In the genomic region with DNA sequence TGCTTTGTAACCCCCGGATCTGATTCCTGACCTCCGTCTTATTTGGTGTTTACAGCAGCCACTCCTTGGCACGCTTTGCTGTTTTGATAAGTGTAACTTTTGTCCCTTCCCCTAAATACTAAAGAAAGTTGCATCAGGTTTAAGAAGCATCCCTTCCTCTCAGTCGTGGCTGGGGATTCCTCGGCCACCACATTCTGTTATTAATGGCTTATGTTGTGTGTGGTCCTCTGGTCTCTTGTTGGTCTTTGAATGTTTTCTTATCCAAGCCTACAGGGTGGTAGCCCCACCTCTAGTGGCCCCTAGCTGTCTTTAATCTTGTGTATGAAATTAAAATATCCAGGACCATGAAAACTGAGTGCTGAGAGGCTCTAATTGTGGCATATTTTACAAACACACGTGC, we compare ENCODE assay signal across 1 cellular context.
TF ChIP-seq lines count a peak whose summit lies in the region.

No MANE protein-coding gene starts in this region.

TF ChIP-seq in GM23338, 12 proteins besides CTCF, POLR2A, EP300 and RAD21 (continued from another document):
- TF ChIP-seq, protein P1, sequence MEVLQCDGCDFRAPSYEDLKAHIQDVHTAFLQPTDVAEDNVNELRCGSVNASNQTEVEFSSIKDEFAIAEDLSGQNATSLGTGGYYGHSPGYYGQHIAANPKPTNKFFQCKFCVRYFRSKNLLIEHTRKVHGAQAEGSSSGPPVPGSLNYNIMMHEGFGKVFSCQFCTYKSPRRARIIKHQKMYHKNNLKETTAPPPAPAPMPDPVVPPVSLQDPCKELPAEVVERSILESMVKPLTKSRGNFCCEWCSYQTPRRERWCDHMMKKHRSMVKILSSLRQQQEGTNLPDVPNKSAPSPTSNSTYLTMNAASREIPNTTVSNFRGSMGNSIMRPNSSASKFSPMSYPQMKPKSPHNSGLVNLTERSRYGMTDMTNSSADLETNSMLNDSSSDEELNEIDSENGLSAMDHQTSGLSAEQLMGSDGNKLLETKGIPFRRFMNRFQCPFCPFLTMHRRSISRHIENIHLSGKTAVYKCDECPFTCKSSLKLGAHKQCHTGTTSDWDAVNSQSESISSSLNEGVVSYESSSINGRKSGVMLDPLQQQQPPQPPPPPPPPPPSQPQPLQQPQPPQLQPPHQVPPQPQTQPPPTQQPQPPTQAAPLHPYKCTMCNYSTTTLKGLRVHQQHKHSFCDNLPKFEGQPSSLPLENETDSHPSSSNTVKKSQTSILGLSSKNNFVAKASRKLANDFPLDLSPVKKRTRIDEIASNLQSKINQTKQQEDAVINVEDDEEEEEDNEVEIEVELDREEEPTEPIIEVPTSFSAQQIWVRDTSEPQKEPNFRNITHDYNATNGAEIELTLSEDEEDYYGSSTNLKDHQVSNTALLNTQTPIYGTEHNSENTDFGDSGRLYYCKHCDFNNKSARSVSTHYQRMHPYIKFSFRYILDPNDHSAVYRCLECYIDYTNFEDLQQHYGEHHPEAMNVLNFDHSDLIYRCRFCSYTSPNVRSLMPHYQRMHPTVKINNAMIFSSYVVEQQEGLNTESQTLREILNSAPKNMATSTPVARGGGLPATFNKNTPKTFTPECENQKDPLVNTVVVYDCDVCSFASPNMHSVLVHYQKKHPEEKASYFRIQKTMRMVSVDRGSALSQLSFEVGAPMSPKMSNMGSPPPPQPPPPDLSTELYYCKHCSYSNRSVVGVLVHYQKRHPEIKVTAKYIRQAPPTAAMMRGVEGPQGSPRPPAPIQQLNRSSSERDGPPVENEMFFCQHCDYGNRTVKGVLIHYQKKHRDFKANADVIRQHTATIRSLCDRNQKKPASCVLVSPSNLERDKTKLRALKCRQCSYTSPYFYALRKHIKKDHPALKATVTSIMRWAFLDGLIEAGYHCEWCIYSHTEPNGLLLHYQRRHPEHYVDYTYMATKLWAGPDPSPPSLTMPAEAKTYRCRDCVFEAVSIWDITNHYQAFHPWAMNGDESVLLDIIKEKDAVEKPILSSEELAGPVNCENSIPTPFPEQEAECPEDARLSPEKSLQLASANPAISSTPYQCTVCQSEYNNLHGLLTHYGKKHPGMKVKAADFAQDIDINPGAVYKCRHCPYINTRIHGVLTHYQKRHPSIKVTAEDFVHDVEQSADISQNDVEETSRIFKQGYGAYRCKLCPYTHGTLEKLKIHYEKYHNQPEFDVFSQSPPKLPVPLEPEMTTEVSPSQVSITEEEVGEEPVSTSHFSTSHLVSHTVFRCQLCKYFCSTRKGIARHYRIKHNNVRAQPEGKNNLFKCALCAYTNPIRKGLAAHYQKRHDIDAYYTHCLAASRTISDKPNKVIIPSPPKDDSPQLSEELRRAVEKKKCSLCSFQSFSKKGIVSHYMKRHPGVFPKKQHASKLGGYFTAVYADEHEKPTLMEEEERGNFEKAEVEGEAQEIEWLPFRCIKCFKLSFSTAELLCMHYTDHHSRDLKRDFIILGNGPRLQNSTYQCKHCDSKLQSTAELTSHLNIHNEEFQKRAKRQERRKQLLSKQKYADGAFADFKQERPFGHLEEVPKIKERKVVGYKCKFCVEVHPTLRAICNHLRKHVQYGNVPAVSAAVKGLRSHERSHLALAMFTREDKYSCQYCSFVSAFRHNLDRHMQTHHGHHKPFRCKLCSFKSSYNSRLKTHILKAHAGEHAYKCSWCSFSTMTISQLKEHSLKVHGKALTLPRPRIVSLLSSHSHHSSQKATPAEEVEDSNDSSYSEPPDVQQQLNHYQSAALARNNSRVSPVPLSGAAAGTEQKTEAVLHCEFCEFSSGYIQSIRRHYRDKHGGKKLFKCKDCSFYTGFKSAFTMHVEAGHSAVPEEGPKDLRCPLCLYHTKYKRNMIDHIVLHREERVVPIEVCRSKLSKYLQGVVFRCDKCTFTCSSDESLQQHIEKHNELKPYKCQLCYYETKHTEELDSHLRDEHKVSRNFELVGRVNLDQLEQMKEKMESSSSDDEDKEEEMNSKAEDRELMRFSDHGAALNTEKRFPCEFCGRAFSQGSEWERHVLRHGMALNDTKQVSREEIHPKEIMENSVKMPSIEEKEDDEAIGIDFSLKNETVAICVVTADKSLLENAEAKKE (CRISPR knock-in tag; IDR thresholded peaks at IDR 0.05): no peak
- TF ChIP-seq ZNF331 (CRISPR knock-in tag; IDR thresholded peaks at IDR 0.05; ENCODE audit: low read depth) (no peak), STAT1 (IDR thresholded peaks at IDR 0.05; ENCODE audit: unreplicated experiment) (no peak), NANOG (IDR thresholded peaks at IDR 0.05; ENCODE audit: borderline replicate concordance) (no peak), REST (IDR thresholded peaks at IDR 0.05; ENCODE audit: unreplicated experiment) (no peak), ZNF114 (CRISPR knock-in tag; IDR thresholded peaks at IDR 0.05) (no peak), EZH2 (IDR thresholded peaks at IDR 0.05; ENCODE audit: low read depth, unreplicated experiment) (no peak), JUNB (IDR thresholded peaks at IDR 0.05; ENCODE audit: unreplicated experiment) (no peak), EZH2phosphoT487 (IDR thresholded peaks at IDR 0.05; ENCODE audit: unreplicated experiment) (no peak)
